In genomic region chr19:8539621-8540149, GRCh38 we compare ENCODE assay signal across 22 cellular contexts. TPM values are rescaled to one million over a fixed set of nuclear protein-coding genes. Genes with fewer than 3 reads are reported as not detected.
"Had no signal": no experiment of that assay in that cellular context is flagged by ENCODE, and none has a peak within 500 bp of the region (broad histone marks: within the 10 kb centered on the region; RNA-seq: fewer than 3 reads in every experiment).

No MANE protein-coding gene starts in this region.

- H3K27me3 ChIP-seq: dorsolateral prefrontal cortex, esophagus muscularis mucosa, gastrocnemius medialis, heart right ventricle, ovary, right atrium auricular region had no signal

- H3K27ac Mint-ChIP-seq: memory B cell, mesothelial cell of epicardium, nephron progenitor cell had no signal

- ATAC-seq: gastrocnemius medialis, heart right ventricle, left cardiac atrium had no signal

- H3K27me3 Mint-ChIP-seq: memory B cell had no signal

- H3K9me3 Mint-ChIP-seq: memory B cell, mesothelial cell of epicardium, nephron progenitor cell had no signal

- H3K36me3 ChIP-seq: gastrocnemius medialis, left ventricle myocardium inferior, ovary, right atrium auricular region had no signal

- DNase-seq: dorsolateral prefrontal cortex; effector memory CD4-positive, alpha-beta T cell; gastrocnemius medialis; heart right ventricle; hypothalamus; islet precursor cell; left cardiac atrium; left ventricle myocardium inferior; lower lobe of right lung; nephron progenitor cell; ovary; small intestine; stimulated activated CD4-positive, alpha-beta T cell treated with anti-CD3 and anti-CD28 coated beads, Interleukin-12 subunit alpha, Interleukin-12 subunit beta, amount 100 ng/mL, for 4 hours; stimulated activated naive CD4-positive, alpha-beta T cell treated with Interleukin-2 at 50 U/mL for 16 hours; trophoblast cell had no signal

- H3K4me1 Mint-ChIP-seq: memory B cell, mesothelial cell of epicardium had no signal

- H3K27ac ChIP-seq: coronary artery, dorsolateral prefrontal cortex, esophagus muscularis mucosa, gastrocnemius medialis, heart right ventricle, left ventricle myocardium inferior, lower lobe of right lung, ovary, right atrium auricular region had no signal

- H3K4me3 ChIP-seq: coronary artery, dorsolateral prefrontal cortex, esophagus muscularis mucosa, gastrocnemius medialis, heart right ventricle, left ventricle myocardium inferior, lower lobe of right lung, ovary, right atrium auricular region had no signal

- H3K4me1 ChIP-seq: esophagus muscularis mucosa, gastrocnemius medialis, left ventricle myocardium inferior, lower lobe of right lung, right atrium auricular region had no signal

- H3K9me3 ChIP-seq: esophagus muscularis mucosa, gastrocnemius medialis, heart right ventricle, left ventricle myocardium inferior, lower lobe of right lung, ovary, right atrium auricular region had no signal

- H3K4me3 Mint-ChIP-seq: memory B cell, mesothelial cell of epicardium, nephron progenitor cell had no signal

- FAIRE-seq: endometrium, small intestine had no signal

RNA-seq across cellular contexts. Expression of gene PRAM1, which starts 37.2 kb away (rescaled TPM):
- total RNA-seq: fibroblast of villous mesenchyme had no signal
